ENCODE assay signal across 8 cellular contexts in the genomic region with DNA sequence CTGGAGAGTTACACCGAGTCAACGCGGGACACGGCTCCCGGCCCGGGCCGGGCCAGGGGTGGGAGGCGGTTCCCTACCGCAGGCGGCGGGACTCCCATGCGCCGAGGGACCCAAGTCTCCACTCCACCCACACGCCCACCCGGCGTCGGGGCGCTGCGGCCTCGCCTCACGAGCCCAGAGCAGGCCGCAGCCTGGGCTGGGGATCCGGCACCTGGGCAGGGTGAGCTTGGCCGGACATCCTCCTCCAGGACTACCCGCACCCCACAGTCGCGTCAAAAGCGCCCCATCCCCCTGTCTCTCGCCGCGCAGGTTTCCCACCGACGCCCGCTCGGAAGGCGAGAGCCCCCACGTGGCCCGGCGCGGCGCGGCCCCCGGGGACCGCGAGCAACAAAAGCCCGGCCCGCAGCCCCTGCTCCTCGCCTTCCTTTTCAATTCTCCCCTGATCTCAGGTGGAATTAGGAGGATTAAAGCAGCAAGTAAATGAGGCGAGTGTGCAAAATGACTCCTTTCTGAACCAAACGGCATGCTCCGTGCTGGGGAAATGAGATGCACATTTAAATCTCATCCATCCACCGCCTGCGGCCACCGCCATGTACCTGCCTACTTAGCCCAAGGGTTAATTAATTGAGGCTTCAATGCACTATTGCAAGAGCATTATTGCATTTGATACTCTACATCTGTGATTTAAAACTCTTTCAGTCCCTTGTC.
DNase-seq lines count a peak whose midpoint lies in the region; ATAC-seq and TF ChIP-seq lines count a peak whose summit lies in the region.

No MANE protein-coding gene starts in this region.

- CTCF ChIA-PET in mammary epithelial cell (lab: Charles Lee; ENCODE audit: low non-redundant PET): no interaction called here

- no peak overlapping the region for H2AFZ ChIP-seq in MM.1S (ENCODE audit: low read length)
- peak overlapping the region; percentile 82 for H2AFZ ChIP-seq in mammary epithelial cell (ENCODE audit: low read depth, low read length)

- no peaks in the 10 kb centered on the region for H3K9me2 ChIP-seq in MM.1S (replicated peaks; ENCODE audit: insufficient read depth, low read length)

- 12% methylated on average over 27 of the region's 54 CpGs for WGBS in mammary epithelial cell (ENCODE audit: low coverage, missing lambda C conversion rate)
- 4 to 5% methylated on average over 35 to 45 of the region's 54 CpGs for WGBS in upper lobe of left lung, 2 donors

- peaks cover under 1% of the 10 kb centered on the region for H3K9me3 Mint-ChIP-seq in memory B cell

- H3F3A ChIP-seq in MM.1S (ENCODE audit: insufficient read depth, low read length): no peaks in the 10 kb centered on the region

- no peak overlapping the region for H3K9ac ChIP-seq in MM.1S (ENCODE audit: low read length)
- no peak overlapping the region for H3K9ac ChIP-seq in mammary epithelial cell (ENCODE audit: insufficient read depth, low read length)

- H3K4me3 ChIP-seq in MM.1S (ENCODE audit: low read length) (no peak overlapping the region; the same call in 1 of the 2 replicates), mammary epithelial cell (replicated peaks in 1 of 3; ENCODE audit: insufficient read depth in 1 of 3, low read depth in 2 of 3, low read length in 3 of 3) (peak overlapping the region in 2 of 3 experiments; percentile 12 to 14), upper lobe of left lung (peak overlapping the region in 3 of 4 donors; percentile 24 to 46 (median 29)), uterus (peak overlapping the region in 1 of 2 donors; percentile 25)

- H3K4me1 Mint-ChIP-seq in memory B cell: peaks cover 8% of the 10 kb centered on the region

- ATAC-seq in Right ventricle myocardium inferior: peak; percentile 42
- peak; percentile 74 for ATAC-seq in memory B cell (ENCODE audit: low read depth)
- peak; percentile 55 to 69 for ATAC-seq in upper lobe of left lung (ENCODE audit: low FRiP score in 2 of 2)

- H3K36me3 ChIP-seq in MM.1S (replicated peaks; ENCODE audit: insufficient read depth, low read length) (no peaks in the 10 kb centered on the region), mammary epithelial cell (ENCODE audit: insufficient read depth, low read length) (no peaks in the 10 kb centered on the region), upper lobe of left lung (no peaks in the 10 kb centered on the region), uterus (no peaks in the 10 kb centered on the region)

- TF ChIP-seq CTCF in MM.1S (IDR thresholded peaks at IDR 0.05; ENCODE audit: low read length) (peak; percentile 19; the same call in 1 of the 2 replicates), mammary epithelial cell (conservative IDR thresholded peaks at IDR 0.05 in 1 of 2, IDR thresholded peaks at IDR 0.05 in 1 of 2; ENCODE audit: extremely low read depth in 1 of 2, insufficient read depth in 1 of 2, low read depth in 1 of 2, low read length in 2 of 2) (peak; percentile 2 to 41), upper lobe of left lung (IDR thresholded peaks at IDR 0.05) (no peak), uterus (IDR thresholded peaks at IDR 0.05) (no peak)

- TF ChIP-seq EP300 in upper lobe of left lung (IDR thresholded peaks at IDR 0.05): no peak

- peaks cover 2% of the 10 kb centered on the region for H3K36me3 Mint-ChIP-seq in memory B cell

- dilution Hi-C loops in mammary epithelial cell (cut with HindIII; ENCODE audit: low sequenced_read_pairs): loop anchor here (5.0 kb wide), 1 partner anchor 155 kb away; no protein-coding TSS in a partner anchor

- TF ChIP-seq POLR2A in upper lobe of left lung (IDR thresholded peaks at IDR 0.05) (no peak), uterus (IDR thresholded peaks at IDR 0.05) (no peak)

- no peaks in the 10 kb centered on the region for H3K4me1 ChIP-seq in MM.1S (ENCODE audit: low read length)
- peaks cover 5% of the 10 kb centered on the region for H3K4me1 ChIP-seq in mammary epithelial cell (ENCODE audit: insufficient read depth, low read length)
- peaks cover 14 to 19% (median 16%) of the 10 kb centered on the region in 4 donors for H3K4me1 ChIP-seq in upper lobe of left lung
- no peaks in the 10 kb centered on the region for H3K4me1 ChIP-seq in uterus

- H3K27ac Mint-ChIP-seq in memory B cell: no peak overlapping the region

- BruUV-seq in mammary epithelial cell (replicated peaks; lab: Mats Ljungman, UMichigan): no TSS peak

- H3K27ac ChIP-seq in MM.1S (ENCODE audit: low read length): no peak overlapping the region
- no peak overlapping the region for H3K27ac ChIP-seq in mammary epithelial cell (ENCODE audit: insufficient read depth, low read depth, low read length)
- H3K27ac ChIP-seq in upper lobe of left lung: no peak overlapping the region
- no peak overlapping the region for H3K27ac ChIP-seq in uterus

- H3K4me3 Mint-ChIP-seq in memory B cell: peak overlapping the region; percentile 83

- H3K9me3 ChIP-seq in MM.1S (replicated peaks; ENCODE audit: insufficient read depth, low read length) (no peaks in the 10 kb centered on the region), mammary epithelial cell (replicated peaks; ENCODE audit: insufficient read depth, low read length) (no peaks in the 10 kb centered on the region), upper lobe of left lung (no peaks in the 10 kb centered on the region), uterus (no peaks in the 10 kb centered on the region)

- in situ Hi-C loops in mammary epithelial cell (cut with MboI; ENCODE audit: low sequenced_read_pairs in 2 of 2): no loop called here

- H3K27me3 ChIP-seq in MM.1S (replicated peaks; ENCODE audit: insufficient read depth, low read length): no peaks in the 10 kb centered on the region
- H3K27me3 ChIP-seq in mammary epithelial cell (ENCODE audit: insufficient read depth, low read length): peaks cover 6% of the 10 kb centered on the region
- peaks cover 0 to 30% (median 6%) of the 10 kb centered on the region in 4 donors for H3K27me3 ChIP-seq in upper lobe of left lung
- peaks cover 0 to 32% of the 10 kb centered on the region in 2 donors for H3K27me3 ChIP-seq in uterus

- peaks cover 31% of the 10 kb centered on the region for H3K27me3 Mint-ChIP-seq in memory B cell

- DNase-seq in Right ventricle myocardium inferior (ENCODE audit: missing footprints) (no peak), cardiac septum (ENCODE audit: low spot score) (no peak), MM.1S (peak; percentile 10), mammary epithelial cell (no peak), memory B cell (ENCODE audit: low spot score in 2 of 2) (peak in 1 of 2 donors; percentile 19), upper lobe of left lung (peak in 1 of 2 donors; percentile 86), A172 (ENCODE audit: low spot score) (no peak), uterus (no peak)

- intact Hi-C loops in Right ventricle myocardium inferior (cut with DNase I) (no loop called here), cardiac septum (cut with DNase I) (loop anchor here (10.0 kb wide), 1 partner anchor 328 kb away; no protein-coding TSS in a partner anchor), mammary epithelial cell (cut with micrococcal nuclease) (no loop called here), uterus (cut with DNase I; ENCODE audit: low total_unique reads) (no loop called here)

- H3K4me2 ChIP-seq in MM.1S (ENCODE audit: low read depth, low read length) (peak overlapping the region; percentile 24; the same call in 1 of the 2 replicates), mammary epithelial cell (ENCODE audit: insufficient read depth, low read depth, low read length) (peak overlapping the region; percentile 95)

- H3K79me2 ChIP-seq in MM.1S (ENCODE audit: low read length) (no peaks in the 10 kb centered on the region), mammary epithelial cell (ENCODE audit: insufficient read depth, low read length) (no peaks in the 10 kb centered on the region)

- H4K20me1 ChIP-seq in MM.1S (ENCODE audit: insufficient read depth, low read length) (no peaks in the 10 kb centered on the region), mammary epithelial cell (ENCODE audit: insufficient read depth, low read length) (no peaks in the 10 kb centered on the region)

Comparison
In these comparisons a context has a peak if more than half of its experiments do, and no peak if none do; other contexts are left out.
1. CTCF ChIP-seq: peak in MM.1S (single experiment) and mammary epithelial cell (2 of 2); none in upper lobe of left lung (0 of 6) and uterus (0 of 4).
2. Peak in every context shown above with its lines, with median percentiles within 50 percentile points of each other: ATAC-seq.